36 cellular contexts compared by ENCODE assay signal in genomic region chr16:84947996-84948854, GRCh38.
DNase-seq lines count a peak whose midpoint lies in the region; ATAC-seq, FAIRE-seq and TF ChIP-seq lines count a peak whose summit lies in the region.
"Had no signal": no experiment of that assay in that cellular context is flagged by ENCODE, and none has a peak within 500 bp of the region (broad histone marks: within the 10 kb centered on the region; RNA-seq: fewer than 3 reads in every experiment).

No MANE protein-coding gene starts in this region.

- peak; percentile 60 for FAIRE-seq in HepG2 (lab: Jason Lieb, UNC)
- FAIRE-seq: astrocyte, GM18507, GM19239 had no signal

- H3K4me3 Mint-ChIP-seq in T-cell: no peak overlapping the region
- H3K4me3 Mint-ChIP-seq in CD8-positive, alpha-beta T cell: no peak overlapping the region
- H3K4me3 Mint-ChIP-seq: activated CD4-positive, alpha-beta T cell treated with anti-CD3 and anti-CD28 coated beads, Interleukin-2, amount 10 ng/mL, durations not matched to agents 24 days and 14 days; activated naive CD8-positive, alpha-beta T cell treated with anti-CD3 and anti-CD28 coated beads, Interleukin-2, amount 10 ng/mL, durations not matched to agents 7 days and 5 days; CD8-positive, alpha-beta memory T cell; GM23338 had no signal

- H3K9ac ChIP-seq in HepG2 (ENCODE audit: insufficient read depth, low read depth, low read length): peak overlapping the region; percentile 27

- TF ChIP-seq EP300 in HepG2 (IDR thresholded peaks at IDR 0.05; ENCODE audit: low read depth in 2 of 2, low read length in 2 of 2) (peak in 1 of 2 experiments; percentile 37; a peak in 1 of 4 replicates), HepG2 (CRISPR knock-in tag; IDR thresholded peaks at IDR 0.05; ENCODE audit: borderline replicate concordance) (no peak)

- H3K27ac ChIP-seq in HepG2 (ENCODE audit: extremely low read length, insufficient read depth, low read length): peak overlapping the region; percentile 27
- H3K27ac ChIP-seq in prostate gland: peak overlapping the region; percentile 73 to 79
- no peak overlapping the region for H3K27ac ChIP-seq in CD8-positive, alpha-beta T cell (ENCODE audit: low read depth, low read length)
- H3K27ac ChIP-seq: 22Rv1, cardiac muscle cell, colonic mucosa, epithelial cell of prostate, left lung, upper lobe of right lung had no signal

- no peaks in the 10 kb centered on the region for H3K9me3 Mint-ChIP-seq in T-cell
- H3K9me3 Mint-ChIP-seq in CD8-positive, alpha-beta T cell: no peaks in the 10 kb centered on the region
- H3K9me3 Mint-ChIP-seq: activated naive CD8-positive, alpha-beta T cell treated with anti-CD3 and anti-CD28 coated beads, Interleukin-2, amount 10 ng/mL, durations not matched to agents 7 days and 5 days; CD8-positive, alpha-beta memory T cell had no signal

- CTCF ChIA-PET in T-cell (lab: Charles Lee) (no interaction called here), HepG2 (lab: Yijun Ruan, JAX; ENCODE audit: low intra/inter-chr PET ratio, low total read pairs) (no interaction called here)
- CTCF ChIA-PET in CD8-positive, alpha-beta T cell (lab: Charles Lee): no interaction called here

- peak; percentile 15 to 30 for ATAC-seq in activated CD4-positive, CD25-positive, alpha-beta regulatory T cell treated with anti-CD3 and anti-CD28 coated beads, Interleukin-2, amount 50 U/mL, for 24 hours
- ATAC-seq in T-cell (replicated peaks in 1 of 4) (peak in 3 of 4 experiments; percentile 28 to 40 (median 36)), HepG2 (peak; percentile 69)
- ATAC-seq in CD8-positive, alpha-beta T cell: no peak
- ATAC-seq: GM23338, left lung, upper lobe of right lung had no signal

- no TSS peak for BruUV-seq in HepG2 (replicated peaks; lab: Mats Ljungman, UMichigan)

- H3K27ac Mint-ChIP-seq in T-cell: no peak overlapping the region
- H3K27ac Mint-ChIP-seq in CD8-positive, alpha-beta T cell: no peak overlapping the region
- H3K27ac Mint-ChIP-seq: activated CD4-positive, alpha-beta T cell treated with anti-CD3 and anti-CD28 coated beads, Interleukin-2, amount 10 ng/mL, durations not matched to agents 24 days and 14 days; activated naive CD8-positive, alpha-beta T cell treated with anti-CD3 and anti-CD28 coated beads, Interleukin-2, amount 10 ng/mL, durations not matched to agents 7 days and 5 days; CD8-positive, alpha-beta memory T cell; GM23338; progenitor cell of endocrine pancreas had no signal

- peaks cover 3 to 6% of the 10 kb centered on the region in 2 donors for H3K27me3 Mint-ChIP-seq in T-cell
- peaks cover 4% of the 10 kb centered on the region for H3K27me3 Mint-ChIP-seq in CD8-positive, alpha-beta T cell (ENCODE audit: low read depth)

- TF ChIP-seq POLR2A in HepG2 (IDR thresholded peaks at IDR 0.05; ENCODE audit: insufficient read depth in 1 of 2, low read depth in 2 of 2, low read length in 2 of 2) (peak in 1 of 2 experiments; percentile 41; a peak in 1 of 4 replicates), prostate gland (IDR thresholded peaks at IDR 0.05) (no peak)

- TF ChIP-seq RAD21 in HepG2 (CRISPR knock-in tag; IDR thresholded peaks at IDR 0.05): no peak

- H3K9me3 ChIP-seq in HepG2 (ENCODE audit: low read length) (no peaks in the 10 kb centered on the region), prostate gland (no peaks in the 10 kb centered on the region)
- H3K9me3 ChIP-seq in CD8-positive, alpha-beta T cell (ENCODE audit: low read length): no peaks in the 10 kb centered on the region
- H3K9me3 ChIP-seq: colonic mucosa, left lung, neutrophil, upper lobe of right lung had no signal

- TF ChIP-seq CTCF in HepG2 (CRISPR knock-in tag; IDR thresholded peaks at IDR 0.05) (peak; percentile 34; the same call in 1 of the 2 replicates), prostate gland (IDR thresholded peaks at IDR 0.05) (no peak)
- TF ChIP-seq CTCF in CD8-positive, alpha-beta T cell (IDR thresholded peaks at IDR 0.05): no peak

- POLR2A ChIA-PET in T-cell (lab: Charles Lee) (no interaction called here), HepG2 (lab: Yijun Ruan, JAX) (no interaction called here)
- POLR2A ChIA-PET in CD8-positive, alpha-beta T cell (lab: Charles Lee): no interaction called here

- intact Hi-C loops in HepG2 (cut with micrococcal nuclease; ENCODE audit: unreplicated experiment): no loop called here
- intact Hi-C loops in prostate gland (cut with DNase I): no loop called here
- intact Hi-C loops in CD8-positive, alpha-beta T cell (cut with DNase I, micrococcal nuclease): no loop called here

- in situ Hi-C loops in HepG2 (cut with HindIII; ENCODE audit: extremely low pct_ligation_motif_present, low pct_unique_long_range_greater_than_20kb): no loop called here

- no peaks in the 10 kb centered on the region for H4K20me1 ChIP-seq in HepG2 (ENCODE audit: insufficient read depth, low read length)

- H3K36me3 ChIP-seq in HepG2 (replicated peaks in 1 of 2; ENCODE audit: control insufficient read depth in 1 of 2, insufficient read depth in 2 of 2, low read length in 2 of 2): no peaks in the 10 kb centered on the region
- H3K36me3 ChIP-seq in prostate gland: no peaks in the 10 kb centered on the region
- H3K36me3 ChIP-seq in CD8-positive, alpha-beta T cell (ENCODE audit: insufficient read depth, low read length): no peaks in the 10 kb centered on the region
- H3K36me3 ChIP-seq: cardiac muscle cell, colonic mucosa, left lung, neutrophil, upper lobe of right lung had no signal

- 12% methylated on average over 21 of the region's 27 CpGs for WGBS in HepG2 (ENCODE audit: low lambda C conversion rate)
- 83% methylated on average over 26 of the region's 27 CpGs for WGBS in prostate gland

- peak overlapping the region; percentile 74 for H3K4me2 ChIP-seq in HepG2 (ENCODE audit: low read depth, low read length)
- H3K4me2 ChIP-seq: GM23338 had no signal

- H3K4me3 ChIP-seq in HepG2 (replicated peaks in 1 of 3; ENCODE audit: insufficient read depth in 1 of 3, low read depth in 2 of 3, low read length in 3 of 3) (peak overlapping the region; percentile 13 to 65 (median 30); a peak in 4 of 6 replicates), prostate gland (no peak overlapping the region)
- no peak overlapping the region for H3K4me3 ChIP-seq in CD8-positive, alpha-beta T cell (ENCODE audit: low read depth, low read length)
- H3K4me3 ChIP-seq: cardiac muscle cell, colonic mucosa, GM23338, left lung, upper lobe of right lung had no signal

- no peaks in the 10 kb centered on the region for H3K79me2 ChIP-seq in HepG2 (ENCODE audit: insufficient read depth, low read length)

- H2AFZ ChIP-seq in HepG2 (ENCODE audit: low read length): no peak overlapping the region
- H2AFZ ChIP-seq: GM23338 had no signal

- H3K27me3 ChIP-seq in HepG2 (ENCODE audit: control insufficient read depth in 1 of 2, insufficient read depth in 2 of 2, low read length in 2 of 2): no peaks in the 10 kb centered on the region; a peak in 1 of 5 replicates
- no peaks in the 10 kb centered on the region for H3K27me3 ChIP-seq in prostate gland (replicated peaks; ENCODE audit: insufficient read depth)
- no peaks in the 10 kb centered on the region for H3K27me3 ChIP-seq in CD8-positive, alpha-beta T cell (ENCODE audit: insufficient read depth, low read length)
- H3K27me3 ChIP-seq: cardiac muscle cell, colonic mucosa, left lung, upper lobe of right lung had no signal

- H3K36me3 Mint-ChIP-seq in T-cell: no peaks in the 10 kb centered on the region
- no peaks in the 10 kb centered on the region for H3K36me3 Mint-ChIP-seq in CD8-positive, alpha-beta T cell
- H3K36me3 Mint-ChIP-seq: activated naive CD8-positive, alpha-beta T cell treated with anti-CD3 and anti-CD28 coated beads, Interleukin-2, amount 10 ng/mL, durations not matched to agents 7 days and 5 days; CD8-positive, alpha-beta memory T cell had no signal

- peaks cover 0 to 15% (median 7%) of the 10 kb centered on the region in 3 donors for H3K4me1 Mint-ChIP-seq in T-cell
- peaks cover 12% of the 10 kb centered on the region for H3K4me1 Mint-ChIP-seq in CD8-positive, alpha-beta T cell (ENCODE audit: low read depth)
- H3K4me1 Mint-ChIP-seq: activated CD4-positive, alpha-beta T cell treated with anti-CD3 and anti-CD28 coated beads, Interleukin-2, amount 10 ng/mL, durations not matched to agents 24 days and 14 days; GM23338 had no signal

- peaks cover 49% of the 10 kb centered on the region for H3K4me1 ChIP-seq in HepG2 (ENCODE audit: insufficient read depth, low read length)
- H3K4me1 ChIP-seq in prostate gland (replicated peaks): peaks cover 7% of the 10 kb centered on the region
- peaks cover 16% of the 10 kb centered on the region for H3K4me1 ChIP-seq in CD8-positive, alpha-beta T cell (ENCODE audit: insufficient read depth, low read length)
- H3K4me1 ChIP-seq: colonic mucosa had no signal

- no peak for DNase-seq in activated CD4-positive, CD25-positive, alpha-beta regulatory T cell (lab: John Stamatoyannopoulos, UW)
- DNase-seq in T-cell (peak in 1 of 34 experiments; percentile 9), HepG2 (ENCODE audit: low spot score) (no peak), prostate gland (ENCODE audit: low spot score) (no peak), NCI-H748 treated with DMSO at 0.1 percent for 48 hours (lab: John Stamatoyannopoulos, UW) (no peak), SW480 (ENCODE audit: low spot score) (no peak)
- no peak for DNase-seq in CD8-positive, alpha-beta T cell
- DNase-seq: activated CD4-positive, alpha-beta T cell treated with anti-CD3 and anti-CD28 coated beads, Interleukin-2, amount 10 ng/mL, durations not matched to agents 24 days and 14 days; activated gamma-delta T cell; activated naive CD8-positive, alpha-beta T cell treated with anti-CD3 and anti-CD28 coated beads, Interleukin-2, amount 10 ng/mL, durations not matched to agents 7 days and 5 days; activated T-cell treated with anti-CD3 and anti-CD28 coated beads, Interleukin-2, amount 50 U/mL, for 1 hour; colonic mucosa; effector CD8-positive, alpha-beta T cell; EL; Karpas-422; left lung; mesendoderm; NCI-H1930; NCI-H2171 treated with DMSO at 0.1 percent for 48 hours; NCI-H510A treated with DMSO at 0.1 percent for 48 hours; SHP77 treated with DMSO at 0.1 percent for 48 hours; stimulated activated CD4-positive, alpha-beta T cell treated with anti-CD3 and anti-CD28 coated beads, Interleukin-15, amount 100 ng/mL, for 24 hours; stimulated activated CD4-positive, alpha-beta T cell treated with anti-CD3 and anti-CD28 coated beads, Interleukin-4, amount 100 ng/mL, for 4 hours; T-helper 9 cell; upper lobe of right lung had no signal

TF ChIP-seq in HepG2, 621 proteins besides CTCF, POLR2A, EP300 and RAD21 (continues in another document):
- no peak for TF ChIP-seq SP1 (IDR thresholded peaks at IDR 0.05)
- no peak for TF ChIP-seq SP1 (CRISPR knock-in tag; IDR thresholded peaks at IDR 0.05)
- no peak for TF ChIP-seq GLMP (CRISPR knock-in tag; IDR thresholded peaks at IDR 0.05; ENCODE audit: borderline replicate concordance)

Comparison
In these comparisons a context has a peak if more than half of its experiments do, and no peak if none do; other contexts are left out.
1. H3K4me3 ChIP-seq: peak in HepG2 (3 of 3); none in prostate gland (0 of 2) and CD8-positive, alpha-beta T cell (single experiment).